Comparison of ENCODE assay signal across 17 cellular contexts in genomic region chr1:21917241-21917631, GRCh38. TPM values are rescaled to one million over a fixed set of nuclear protein-coding genes. Genes with fewer than 3 reads are reported as not detected.
"Had no signal": no experiment of that assay in that cellular context is flagged by ENCODE, and none has a peak within 500 bp of the region (broad histone marks: within the 10 kb centered on the region; RNA-seq: fewer than 3 reads in every experiment).

No MANE protein-coding gene starts in this region.

RNA-seq across cellular contexts. Expression of gene CELA3B, which starts 59.6 kb away (rescaled TPM):
- total RNA-seq: activated CD4-positive, alpha-beta memory T cell treated with anti-CD3 and anti-CD28 coated beads for 36 hours; activated CD4-positive, alpha-beta T cell treated with anti-CD3 and anti-CD28 coated beads, Interleukin-2, amount 10 ng/mL, durations not matched to agents 24 days and 14 days; activated CD8-positive, alpha-beta memory T cell treated with anti-CD3 and anti-CD28 coated beads for 36 hours; activated naive CD4-positive, alpha-beta T cell treated with anti-CD3 and anti-CD28 coated beads for 36 hours; activated naive CD8-positive, alpha-beta T cell treated with anti-CD3 and anti-CD28 coated beads for 36 hours; activated T-helper 1 cell treated with anti-CD3 and anti-CD28 coated beads, Interleukin-12 subunit alpha, Interleukin-12 subunit beta, Interleukin-2, Interleukin-4 antibody, amounts not matched to agents 30 ng/mL and 10 ng/mL and 1 ng/mL, durations not matched to agents 14 hours and 24 hours and 36 hours; breast epithelium; epithelial cell of proximal tubule; glomerular endothelial cell; left lung; naive thymus-derived CD4-positive, alpha-beta T cell; right lobe of liver; SJCRH30; T-helper 17 cell; temporal lobe; upper lobe of right lung had no signal
- polyA plus RNA-seq: naive thymus-derived CD4-positive, alpha-beta T cell; neural cell had no signal
